ENCODE assay signal across 24 cellular contexts in genomic region chr10:120506674-120507073, GRCh38. TPM values are rescaled to one million over a fixed set of nuclear protein-coding genes. Genes with fewer than 3 reads are reported as not detected.
DNase-seq lines count a peak whose midpoint lies in the region; ATAC-seq and TF ChIP-seq lines count a peak whose summit lies in the region.
"Had no signal": no experiment of that assay in that cellular context is flagged by ENCODE, and none has a peak within 500 bp of the region (broad histone marks: within the 10 kb centered on the region; RNA-seq: fewer than 3 reads in every experiment).

No MANE protein-coding gene starts in this region.

- H3K27me3 ChIP-seq in neural cell (ENCODE audit: insufficient read depth, low read depth, low read length): no peaks in the 10 kb centered on the region
- H3K27me3 ChIP-seq: esophagus squamous epithelium, upper lobe of left lung had no signal

- no peak overlapping the region for H3K4me3 ChIP-seq in epithelial cell of proximal tubule (ENCODE audit: low read depth, low read length)
- H3K4me3 ChIP-seq in neural cell (ENCODE audit: low read length): no peak overlapping the region
- H3K4me3 ChIP-seq: coronary artery, esophagus squamous epithelium, PC-9, upper lobe of left lung had no signal

- H3K4me2 ChIP-seq in neural cell (ENCODE audit: low read length): no peak overlapping the region
- H3K4me2 ChIP-seq: PC-9 had no signal

- H3K9ac ChIP-seq in neural cell (ENCODE audit: low read length): no peak overlapping the region

- no peaks in the 10 kb centered on the region for H3K36me3 ChIP-seq in neural cell (ENCODE audit: insufficient read depth, low read length)
- H3K36me3 ChIP-seq: esophagus squamous epithelium, upper lobe of left lung had no signal

- TF ChIP-seq EP300 in neural cell (conservative IDR thresholded peaks at IDR 0.05; ENCODE audit: poor library complexity, severe bottlenecking): peak; percentile 68

- H3F3A ChIP-seq in neural cell (ENCODE audit: insufficient read depth, low read length, poor library complexity, severe bottlenecking): no peaks in the 10 kb centered on the region

- no peak for TF ChIP-seq RAD21 in neural cell (conservative IDR thresholded peaks at IDR 0.05)

- DNase-seq in AG20443 (ENCODE audit: low spot score) (peak; percentile 69), RPMI7951 (ENCODE audit: low read depth) (peak; percentile 29), epithelial cell of proximal tubule (ENCODE audit: low read depth) (peak; percentile 48), mucosa of gallbladder (ENCODE audit: low spot score) (no peak), COLO668 (lab: John Stamatoyannopoulos, UW; ENCODE audit: unreplicated experiment) (no peak), GM19240 (ENCODE audit: insufficient read length, low spot score) (no peak)
- DNase-seq: activated CD4-positive, alpha-beta memory T cell treated with anti-CD3 and anti-CD28 coated beads, Interleukin-2, amount 10 ng/mL, durations not matched to agents 7 days and 5 days; activated effector memory CD4-positive, alpha-beta T cell treated with anti-CD3 and anti-CD28 coated beads, Interleukin-2, amount 50 U/mL, for 16 hours; activated naive CD8-positive, alpha-beta T cell treated with anti-CD3 and anti-CD28 coated beads, Interleukin-2, amount 50 U/mL, for 24 hours; effector memory CD8-positive, alpha-beta T cell; esophagus squamous epithelium; glutamatergic neuron; KBM-7; NCI-H1436 treated with DMSO at 0.1 percent for 48 hours; NCI-H2107; NCI-H510A; PC-9; T-cell; upper lobe of left lung had no signal

- H3K9me3 ChIP-seq in neural cell (ENCODE audit: low read length): no peaks in the 10 kb centered on the region
- H3K9me3 ChIP-seq: esophagus squamous epithelium, upper lobe of left lung had no signal

- H2AFZ ChIP-seq in neural cell (ENCODE audit: low read depth, low read length): no peak overlapping the region
- H2AFZ ChIP-seq: PC-9 had no signal

- H3K27ac ChIP-seq in neural cell (ENCODE audit: low read length): peak overlapping the region; percentile 20
- H3K27ac ChIP-seq: coronary artery, esophagus squamous epithelium, PC-9, upper lobe of left lung had no signal

- H3K79me2 ChIP-seq in neural cell (replicated peaks; ENCODE audit: insufficient read depth, low read length): no peaks in the 10 kb centered on the region

- ATAC-seq in GM21381 (IDR thresholded peaks at IDR 0.05; ENCODE audit: unreplicated experiment): no peak
- ATAC-seq: activated naive CD8-positive, alpha-beta T cell treated with anti-CD3 and anti-CD28 coated beads, Interleukin-2, amount 50 U/mL, for 24 hours; effector memory CD8-positive, alpha-beta T cell; HCT116; T-cell had no signal

- no peaks in the 10 kb centered on the region for H4K20me1 ChIP-seq in neural cell (ENCODE audit: insufficient read depth)

- TF ChIP-seq CTCF in epithelial cell of proximal tubule (conservative IDR thresholded peaks at IDR 0.05; ENCODE audit: low read depth, low read length) (no peak), neural cell (IDR thresholded peaks at IDR 0.05; ENCODE audit: poor library complexity, severe bottlenecking) (no peak)

- no peaks in the 10 kb centered on the region for H3K9me2 ChIP-seq in neural cell (ENCODE audit: insufficient read depth, low read length)

TF ChIP-seq in neural cell, 6 proteins besides CTCF, POLR2A, EP300 and RAD21:
- TF ChIP-seq TAF1 (IDR thresholded peaks at IDR 0.05; ENCODE audit: low read depth): no peak
- peak; percentile 32 for TF ChIP-seq POLR2AphosphoS5 (IDR thresholded peaks at IDR 0.05)
- no peak for TF ChIP-seq EZH2 (IDR thresholded peaks at IDR 0.05; ENCODE audit: borderline replicate concordance, insufficient read depth, low read length, poor library complexity, severe bottlenecking)

RNA-seq across cellular contexts. Expression of gene PLPP4, which starts 49.6 kb away (rescaled TPM):
- total RNA-seq in RPMI7951 (2014; rRNA removed; shearing (Covaris generic)): 15.4 and 16.4 TPM in 2 replicates
- total RNA-seq in epithelial cell of proximal tubule (3.7 and 3.9 TPM in 2 replicates), mucosa of gallbladder (0.60 TPM)
- polyA plus RNA-seq in neural cell: 4.4 and 8.3 TPM in 2 replicates
- 4.3 and 6.1 TPM in 2 replicates for polyA minus RNA-seq in neural cell
- total RNA-seq: A673; activated CD4-positive, alpha-beta memory T cell treated with anti-CD3 and anti-CD28 coated beads, Interleukin-2, amount 10 ng/mL, durations not matched to agents 7 days and 5 days; PC-9; T-cell had no signal

Comparison
In these comparisons a context has a peak if more than half of its experiments do, and no peak if none do; other contexts are left out.
1. DNase-seq: peak in AG20443 (single experiment), RPMI7951 (single experiment) and epithelial cell of proximal tubule (single experiment); none in mucosa of gallbladder (single experiment), COLO668 (single experiment) and GM19240 (single experiment).